In genomic region chr19:7188682-7189629, GRCh38 we compare ENCODE assay signal across 15 cellular contexts.
A peak's percentile ranks its signal among the peaks of the same experiment; 100 is the strongest.
DNase-seq lines count a peak whose midpoint lies in the region; ATAC-seq and TF ChIP-seq lines count a peak whose summit lies in the region.
"Had no signal": no experiment of that assay in that cellular context is flagged by ENCODE, and none has a peak within 500 bp of the region (broad histone marks: within the 10 kb centered on the region; RNA-seq: fewer than 3 reads in every experiment).

No MANE protein-coding gene starts in this region.

- TF ChIP-seq CTCF in thyroid gland (IDR thresholded peaks at IDR 0.05) (no peak), A673 (conservative IDR thresholded peaks at IDR 0.05; ENCODE audit: low read depth, low read length) (no peak)

- POLR2A ChIA-PET in A673 (lab: Charles Lee; ENCODE audit: low non-redundant PET) = no interaction called here

- peak; percentile 69 to 93 for ATAC-seq in right cardiac atrium

- H3K27ac ChIP-seq in right cardiac atrium (ENCODE audit: low read length) (no peak overlapping the region), thyroid gland (peak overlapping the region in 2 of 3 donors; percentile 10 to 43), A673 (ENCODE audit: low read depth, low read length, poor library complexity, severe bottlenecking) (no peak overlapping the region)
- H3K27ac ChIP-seq: neutrophil had no signal

- H3K9me3 ChIP-seq in right cardiac atrium (ENCODE audit: control insufficient read depth, low read length) (no peaks in the 10 kb centered on the region), thyroid gland (no peaks in the 10 kb centered on the region), A673 (ENCODE audit: low read depth, low read length, poor library complexity, severe bottlenecking) (no peaks in the 10 kb centered on the region)
- H3K9me3 ChIP-seq: neutrophil had no signal

- no peak for TF ChIP-seq POLR2A in thyroid gland (IDR thresholded peaks at IDR 0.05)

- DNase-seq in NCI-H1417 (lab: John Stamatoyannopoulos, UW) (peak; percentile 0 to 93 (median 72)), NCI-H1417 treated with DMSO at 0.1 percent for 48 hours (lab: John Stamatoyannopoulos, UW) (no peak), SHP77 (lab: John Stamatoyannopoulos, UW) (peak; percentile 60 to 71), right cardiac atrium (peak in 1 of 3 donors; percentile 32), thyroid gland (no peak), NCI-H446 treated with DMSO at 0.1 percent for 48 hours (lab: John Stamatoyannopoulos, UW) (no peak), D341Med (ENCODE audit: low spot score) (no peak), A673 (ENCODE audit: low spot score) (no peak)
- DNase-seq: 8988T; activated CD4-positive, alpha-beta T cell treated with anti-CD3 and anti-CD28 coated beads, Interleukin-2, amount 50 U/mL, for 4 hours; Calu3; Kasumi-1; kidney glomerular epithelial cell; RPMI8226 had no signal

- intact Hi-C loops in right cardiac atrium (cut with DNase I) (no loop called here), thyroid gland (cut with DNase I) (no loop called here), A673 (cut with micrococcal nuclease; ENCODE audit: unreplicated experiment) (no loop called here)

- WGBS in right cardiac atrium = 65% methylated on average over 12 of the region's 12 CpGs
- 54 to 58% methylated on average over 12 of the region's 12 CpGs for whole genome bisulfite sequencing in thyroid gland, 2 donors

- H3K4me1 ChIP-seq in right cardiac atrium (ENCODE audit: control insufficient read depth, insufficient read depth, low read length) = peaks cover 2% of the 10 kb centered on the region
- H3K4me1 ChIP-seq in thyroid gland = peaks cover 0 to 7% of the 10 kb centered on the region in 2 donors
- no peaks in the 10 kb centered on the region for H3K4me1 ChIP-seq in A673 (ENCODE audit: insufficient read depth, low read length, poor library complexity, severe bottlenecking)

- BruUV-seq in A673 (replicated peaks; lab: Mats Ljungman, UMichigan) = no TSS peak

- H3K36me3 ChIP-seq in thyroid gland (no peaks in the 10 kb centered on the region), A673 (ENCODE audit: insufficient read depth, low read length, poor library complexity, severe bottlenecking) (no peaks in the 10 kb centered on the region)
- H3K36me3 ChIP-seq: neutrophil had no signal

- CTCF ChIA-PET in A673 (lab: Charles Lee) = no interaction called here

- H3K27me3 ChIP-seq in right cardiac atrium (ENCODE audit: control insufficient read depth, insufficient read depth) (no peaks in the 10 kb centered on the region), thyroid gland (no peaks in the 10 kb centered on the region), A673 (replicated peaks; ENCODE audit: insufficient read depth, low read depth, low read length, poor library complexity) (no peaks in the 10 kb centered on the region)
- H3K27me3 ChIP-seq: neutrophil had no signal

- no peak overlapping the region for H3K4me3 ChIP-seq in right cardiac atrium (ENCODE audit: low read length)
- H3K4me3 ChIP-seq in thyroid gland (replicated peaks in 1 of 3) = no peak overlapping the region
- no peak overlapping the region for H3K4me3 ChIP-seq in A673 (ENCODE audit: low read depth, low read length, poor library complexity, severe bottlenecking)

Comparison
In these comparisons a context has a peak if more than half of its experiments do, and no peak if none do; other contexts are left out.
1. DNase-seq: peak in NCI-H1417 (3 of 3) and SHP77 (2 of 2); none in NCI-H1417 treated with DMSO at 0.1 percent for 48 hours (single experiment), thyroid gland (0 of 2), NCI-H446 treated with DMSO at 0.1 percent for 48 hours (single experiment), D341Med (single experiment) and A673 (single experiment).
2. H3K27ac ChIP-seq: peak in thyroid gland (2 of 3); none in right cardiac atrium (single experiment) and A673 (single experiment).